Comparison of ENCODE assay signal across 26 cellular contexts in genomic region chr13:98792321-98792720, GRCh38. TPM values are rescaled to one million over a fixed set of nuclear protein-coding genes. Genes with fewer than 3 reads are reported as not detected.
"Had no signal": no experiment of that assay in that cellular context is flagged by ENCODE, and none has a peak within 500 bp of the region (broad histone marks: within the 10 kb centered on the region; RNA-seq: fewer than 3 reads in every experiment).

No MANE protein-coding gene starts in this region.

- H3K4me1 Mint-ChIP-seq: activated CD4-positive, alpha-beta T cell treated with anti-CD3 and anti-CD28 coated beads for 36 hours; activated naive CD8-positive, alpha-beta T cell treated with anti-CD3 and anti-CD28 coated beads, Interleukin-2, amount 10 ng/mL, durations not matched to agents 7 days and 5 days; T-helper 17 cell had no signal

- H3K9me3 ChIP-seq: adrenal gland, breast epithelium had no signal

- H3K27ac Mint-ChIP-seq: activated CD4-positive, alpha-beta T cell treated with anti-CD3 and anti-CD28 coated beads for 36 hours; activated CD8-positive, alpha-beta T cell treated with anti-CD3 and anti-CD28 coated beads for 36 hours; activated naive CD8-positive, alpha-beta T cell treated with anti-CD3 and anti-CD28 coated beads, Interleukin-2, amount 10 ng/mL, durations not matched to agents 7 days and 5 days; T-helper 17 cell had no signal

- H3K27me3 Mint-ChIP-seq: T-helper 17 cell had no signal

- H3K27ac ChIP-seq: adrenal gland, breast epithelium, WERI-Rb-1 had no signal

- H3K27me3 ChIP-seq: adrenal gland, breast epithelium had no signal

- DNase-seq: activated CD4-positive, alpha-beta T cell treated with anti-CD3 and anti-CD28 coated beads for 36 hours; activated CD8-positive, alpha-beta memory T cell treated with anti-CD3 and anti-CD28 coated beads, Interleukin-2, amount 50 U/mL, for 4 hours; activated CD8-positive, alpha-beta T cell treated with anti-CD3 and anti-CD28 coated beads for 36 hours; activated naive CD4-positive, alpha-beta T cell treated with anti-CD3 and anti-CD28 coated beads, Interleukin-2, amount 50 U/mL, for 16 hours; activated naive CD8-positive, alpha-beta T cell treated with anti-CD3 and anti-CD28 coated beads, Interleukin-2, amount 10 ng/mL, durations not matched to agents 7 days and 5 days; anterior cingulate cortex; caudate nucleus; Karpas-422; NCI-H1105 treated with DMSO at 0.1 percent for 48 hours; NCI-H1436 treated with DMSO at 0.1 percent for 48 hours; NCI-H187; NCI-H2081; NCI-H510A treated with DMSO at 0.1 percent for 48 hours; NCI-H69; NK-92 treated with Interleukin-12 subunit alpha and Interleukin-12 subunit beta, amount 100 ng/mL, for 24 hours; OCI-M1; SHP77; T-helper 17 cell; T-helper 9 cell; WERI-Rb-1 had no signal

- H3K4me1 ChIP-seq: adrenal gland, breast epithelium had no signal

- FAIRE-seq: K562, RCC 7860, TTC549 had no signal

- ATAC-seq: activated CD4-positive, alpha-beta T cell treated with anti-CD3 and anti-CD28 coated beads for 36 hours; activated CD8-positive, alpha-beta T cell treated with anti-CD3 and anti-CD28 coated beads for 36 hours; K562; T-helper 17 cell had no signal

- H3K4me3 Mint-ChIP-seq: activated CD4-positive, alpha-beta T cell treated with anti-CD3 and anti-CD28 coated beads for 36 hours; activated CD8-positive, alpha-beta T cell treated with anti-CD3 and anti-CD28 coated beads for 36 hours; activated naive CD8-positive, alpha-beta T cell treated with anti-CD3 and anti-CD28 coated beads, Interleukin-2, amount 10 ng/mL, durations not matched to agents 7 days and 5 days; T-helper 17 cell had no signal

- H3K36me3 ChIP-seq: adrenal gland, breast epithelium had no signal

- H3K4me3 ChIP-seq: adrenal gland, breast epithelium, K562 had no signal

RNA-seq across cellular contexts. Expression of gene SLC15A1, which starts 39.8 kb away (rescaled TPM):
- total RNA-seq: activated CD4-positive, alpha-beta T cell treated with anti-CD3 and anti-CD28 coated beads for 36 hours; activated CD8-positive, alpha-beta T cell treated with anti-CD3 and anti-CD28 coated beads for 36 hours; activated naive CD8-positive, alpha-beta T cell treated with anti-CD3 and anti-CD28 coated beads, Interleukin-2, amount 10 ng/mL, durations not matched to agents 7 days and 5 days; K562; SK-MEL-5; T-helper 17 cell had no signal
- polyA plus RNA-seq: K562 had no signal
